In the genomic region with DNA sequence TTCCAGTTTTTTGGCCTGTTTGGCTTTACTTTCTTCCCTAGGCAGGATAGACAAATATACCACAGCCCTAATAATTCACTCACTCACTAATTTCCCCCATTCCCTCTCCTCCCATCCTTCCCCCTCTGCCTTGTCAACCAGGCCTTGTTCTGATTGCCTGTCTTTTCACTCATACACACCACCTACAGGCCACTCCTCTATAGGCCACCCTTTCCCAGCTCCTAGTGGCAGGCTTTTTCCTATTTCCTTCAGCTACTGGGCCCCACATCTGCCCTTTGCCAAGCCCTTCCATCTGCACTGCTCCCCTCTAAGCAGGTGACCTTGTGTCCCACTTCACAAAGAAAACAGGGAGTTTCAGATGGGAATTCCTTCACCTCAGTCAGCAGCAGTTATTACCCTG, we compare ENCODE assay signal across 12 cellular contexts. TPM values are rescaled to one million over a fixed set of nuclear protein-coding genes. Genes with fewer than 3 reads are reported as not detected.
A peak's percentile ranks its signal among the peaks of the same experiment; 100 is the strongest.
DNase-seq lines count a peak whose midpoint lies in the region; ATAC-seq, FAIRE-seq and TF ChIP-seq lines count a peak whose summit lies in the region.
"Had no signal": no experiment of that assay in that cellular context is flagged by ENCODE, and none has a peak within 500 bp of the region (broad histone marks: within the 10 kb centered on the region; RNA-seq: fewer than 3 reads in every experiment).

No MANE protein-coding gene starts in this region.

- H2AFZ ChIP-seq in SK-N-SH (ENCODE audit: low read depth): no peak overlapping the region

- TF ChIP-seq EP300 in SK-N-SH (IDR thresholded peaks at IDR 0.05; ENCODE audit: borderline replicate concordance in 1 of 2, low read depth in 1 of 2, low read length in 1 of 2): no peak

- H3K9ac ChIP-seq in SK-N-SH: no peak overlapping the region

- H3K4me3 ChIP-seq in AG09309 (ENCODE audit: control insufficient read depth, low read depth, low read length) (no peak overlapping the region), SK-N-SH (ENCODE audit: low read depth in 2 of 2, low read length in 1 of 2) (no peak overlapping the region; a peak in 1 of 4 replicates)
- H3K4me3 ChIP-seq: heart right ventricle had no signal

- no peaks in the 10 kb centered on the region for H3F3A ChIP-seq in SK-N-SH (replicated peaks; ENCODE audit: insufficient read depth)

- POLR2A ChIA-PET in SK-N-SH (lab: Yijun Ruan, JAX): interaction anchor here (0.6 kb wide), 1 partner anchor 1001 kb away, joined by 3 read pairs; no protein-coding TSS in a partner anchor

- TF ChIP-seq CTCF in AG09309 (IDR thresholded peaks at IDR 0.05; ENCODE audit: control insufficient read depth, insufficient read depth, low read depth, low read length, missing control alignments) (peak; percentile 26), SK-N-SH (IDR thresholded peaks at IDR 0.05) (no peak)

- H3K36me3 ChIP-seq in SK-N-SH (replicated peaks in 1 of 2; ENCODE audit: control insufficient read depth in 1 of 2, insufficient read depth in 2 of 2, low read length in 1 of 2): no peaks in the 10 kb centered on the region
- H3K36me3 ChIP-seq: heart right ventricle had no signal

- TF ChIP-seq RAD21 in SK-N-SH (IDR thresholded peaks at IDR 0.05; ENCODE audit: low read length): peak; percentile 31; the same call in 1 of the 2 replicates

- no peaks in the 10 kb centered on the region for H3K79me2 ChIP-seq in SK-N-SH (ENCODE audit: insufficient read depth)

- no peaks in the 10 kb centered on the region for H3K9me2 ChIP-seq in SK-N-SH

- H3K9me3 ChIP-seq in SK-N-SH: no peaks in the 10 kb centered on the region

- no peaks in the 10 kb centered on the region; a peak in 1 of 4 replicates for H3K4me1 ChIP-seq in SK-N-SH (ENCODE audit: control insufficient read depth in 1 of 2, insufficient read depth in 2 of 2, low read depth in 1 of 2, low read length in 1 of 2)

- H3K27me3 ChIP-seq in SK-N-SH (ENCODE audit: insufficient read depth): no peaks in the 10 kb centered on the region

- DNase-seq in AG09309 (ENCODE audit: low read depth) (no peak), GM12892 (ENCODE audit: insufficient read length) (no peak), SK-N-SH (peak; percentile 26), globus pallidus (ENCODE audit: low spot score) (peak; percentile 48), NCI-H1105 treated with DMSO at 0.1 percent for 48 hours (lab: John Stamatoyannopoulos, UW) (no peak)
- DNase-seq: DMS79; heart right ventricle; stimulated activated naive B cell treated with anti-CD40 and anti-IgM and Interleukin-4, amounts not matched to agents 10 μg/mL and 1 μg/mL and 100 μg/mL, for 72 hours had no signal

- ATAC-seq in GM18867 (IDR thresholded peaks at IDR 0.05; ENCODE audit: unreplicated experiment): no peak
- no peak for ATAC-seq in GM18868 (IDR thresholded peaks at IDR 0.05; ENCODE audit: unreplicated experiment)
- no peak for ATAC-seq in HG02763 (IDR thresholded peaks at IDR 0.05; ENCODE audit: unreplicated experiment)
- ATAC-seq: heart right ventricle; stimulated activated naive B cell treated with anti-CD40 and anti-IgM and Interleukin-4, amounts not matched to agents 10 μg/mL and 1 μg/mL and 100 μg/mL, for 72 hours had no signal

- peak; percentile 75 for FAIRE-seq in GM12892 (lab: Jason Lieb, UNC)
- FAIRE-seq: HTR-8/SVneo had no signal

- H3K27ac ChIP-seq in SK-N-SH (ENCODE audit: low read depth in 2 of 2, low read length in 1 of 2): no peak overlapping the region
- H3K27ac ChIP-seq: heart right ventricle had no signal

- H3K4me2 ChIP-seq in SK-N-SH: no peak overlapping the region

- CTCF ChIA-PET in SK-N-SH (lab: Yijun Ruan, JAX): interaction anchor here (0.6 to 1.0 kb wide), 2 partner anchors 11 to 1814 kb away, joined by 3 to 4 read pairs; no protein-coding TSS in a partner anchor

- no peak for TF ChIP-seq POLR2A in GM12892 (IDR thresholded peaks at IDR 0.05; ENCODE audit: low read depth, low read length)

- no peaks in the 10 kb centered on the region for H4K20me1 ChIP-seq in SK-N-SH (ENCODE audit: insufficient read depth)

TF ChIP-seq in SK-N-SH, 30 proteins besides CTCF, POLR2A, EP300 and RAD21:
- TF ChIP-seq RXRA (IDR thresholded peaks at IDR 0.05; ENCODE audit: borderline replicate concordance, low read depth): no peak
- TF ChIP-seq TEAD4 (IDR thresholded peaks at IDR 0.05; ENCODE audit: borderline replicate concordance, insufficient read depth): no peak

RNA-seq across cellular contexts. Expression of a gene that starts 59.8 kb away (rescaled TPM):
- polyA plus RNA-seq in GM12892 (2012; ENCODE audit: missing spikeins): 7.7 TPM
- 42.3 and 44.0 TPM in 2 replicates for polyA plus RNA-seq in SK-N-SH (2012; rRNA removed)
- 44.9 and 47.2 TPM in 2 replicates for polyA plus RNA-seq in SK-N-SH (2012; cell fraction: cytosol; rRNA removed)
- polyA plus RNA-seq in SK-N-SH (2012; cell fraction: nucleus; rRNA removed): 31.6 and 39.4 TPM in 2 replicates

Comparison
In these comparisons a context has a peak if more than half of its experiments do, and no peak if none do; other contexts are left out.
1. DNase-seq: peak in SK-N-SH (single experiment) and globus pallidus (single experiment); none in AG09309 (single experiment), GM12892 (single experiment) and NCI-H1105 treated with DMSO at 0.1 percent for 48 hours (single experiment).